In genomic region chr3:149473314-149473990, GRCh38 we compare ENCODE assay signal across 11 cellular contexts. TPM values are rescaled to one million over a fixed set of nuclear protein-coding genes. Genes with fewer than 3 reads are reported as not detected.
DNase-seq lines count a peak whose midpoint lies in the region; ATAC-seq and TF ChIP-seq lines count a peak whose summit lies in the region.
"Had no signal": no experiment of that assay in that cellular context is flagged by ENCODE, and none has a peak within 500 bp of the region (broad histone marks: within the 10 kb centered on the region; RNA-seq: fewer than 3 reads in every experiment).

No MANE protein-coding gene starts in this region.

- intact Hi-C loops in breast epithelium (cut with DNase I; ENCODE audit: low total_unique reads): loop anchor here (10.0 kb wide), 1 partner anchor 99 kb away; the partner anchor contains the start of gene TM4SF1
- intact Hi-C loops in dorsolateral prefrontal cortex (cut with DNase I): loop anchor here in 1 of 2 donors (10.0 kb wide), 1 partner anchor 79 kb away; no protein-coding TSS in a partner anchor

- no peak for TF ChIP-seq CTCF in AG09309 (IDR thresholded peaks at IDR 0.05; ENCODE audit: control insufficient read depth, insufficient read depth, low read depth, low read length, missing control alignments)
- no peak for TF ChIP-seq CTCF in breast epithelium (IDR thresholded peaks at IDR 0.05)
- TF ChIP-seq CTCF in tibial nerve (IDR thresholded peaks at IDR 0.05): no peak
- no peak for TF ChIP-seq CTCF in dorsolateral prefrontal cortex (IDR thresholded peaks at IDR 0.05 in 54 of 56, conservative IDR thresholded peaks at IDR 0.05 in 2 of 56; ENCODE audit: low read depth in 1 of 56, partially characterized antibody in 56 of 56)

- H3K27me3 ChIP-seq in breast epithelium (no peaks in the 10 kb centered on the region), tibial nerve (no peaks in the 10 kb centered on the region), dorsolateral prefrontal cortex (peaks cover 0 to 19% (median 0%) of the 10 kb centered on the region in 45 donors)

- DNase-seq in AG09309 (ENCODE audit: low read depth): peak; percentile 70
- DNase-seq in LHCN-M2 (ENCODE audit: low read depth): peak; percentile 98
- DNase-seq in breast epithelium (ENCODE audit: low spot score in 2 of 2): peak; percentile 74 to 78
- peak; percentile 12 for DNase-seq in medulla oblongata (ENCODE audit: extremely low spot score)
- DNase-seq in tibial nerve (ENCODE audit: low spot score in 2 of 2): no peak
- DNase-seq in dorsolateral prefrontal cortex: no peak
- DNase-seq in activated CD4-positive, alpha-beta T cell treated with anti-CD3 and anti-CD28 coated beads for 4 hours: no peak
- DNase-seq: activated naive CD8-positive, alpha-beta T cell treated with anti-CD3 and anti-CD28 coated beads, Interleukin-2, amount 10 ng/mL, durations not matched to agents 7 days and 5 days; RPMI8226 had no signal

- H3K4me3 ChIP-seq in AG09309 (ENCODE audit: control insufficient read depth, low read depth, low read length): no peak overlapping the region
- no peak overlapping the region for H3K4me3 ChIP-seq in breast epithelium
- no peak overlapping the region for H3K4me3 ChIP-seq in tibial nerve
- H3K4me3 ChIP-seq in dorsolateral prefrontal cortex: no peak overlapping the region

- no peaks in the 10 kb centered on the region for H3K36me3 ChIP-seq in breast epithelium
- H3K36me3 ChIP-seq in tibial nerve: no peaks in the 10 kb centered on the region

- 45 to 59% methylated on average over 5 of the region's 5 CpGs for WGBS in tibial nerve, 2 donors

- peak overlapping the region; percentile 22 to 71 for H3K27ac ChIP-seq in breast epithelium
- H3K27ac ChIP-seq in tibial nerve: peak overlapping the region in 2 of 4 donors; percentile 21 to 62
- H3K27ac ChIP-seq in dorsolateral prefrontal cortex: peak overlapping the region in 1 of 59 donors; percentile 9

- TF ChIP-seq EP300 in tibial nerve (IDR thresholded peaks at IDR 0.05): peak in 1 of 2 donors; percentile 12

- TF ChIP-seq POLR2A in breast epithelium (IDR thresholded peaks at IDR 0.05) (no peak), tibial nerve (IDR thresholded peaks at IDR 0.05) (no peak)

- no peaks in the 10 kb centered on the region for H3K9me3 ChIP-seq in breast epithelium
- no peaks in the 10 kb centered on the region for H3K9me3 ChIP-seq in tibial nerve

- no peaks in the 10 kb centered on the region for H3K4me1 ChIP-seq in breast epithelium
- peaks cover 0 to 24% (median 7%) of the 10 kb centered on the region in 4 donors for H3K4me1 ChIP-seq in tibial nerve

- no peak for ATAC-seq in GM18858 (IDR thresholded peaks at IDR 0.05; ENCODE audit: unreplicated experiment)

RNA-seq across cellular contexts. Expression of gene TM4SF4, which starts 1.0 kb away (rescaled TPM):
- total RNA-seq in LHCN-M2 (2014; rRNA removed) (0.17 and 0.96 TPM in 2 replicates), breast epithelium (1 to 10 TPM in 1 of 3 donors, not detected in 2; 1.6 TPM), tibial nerve (not detected), dorsolateral prefrontal cortex (not detected)
- 0.28 TPM for polyA plus RNA-seq in LHCN-M2 (2012)
- total RNA-seq: activated naive CD8-positive, alpha-beta T cell treated with anti-CD3 and anti-CD28 coated beads, Interleukin-2, amount 10 ng/mL, durations not matched to agents 7 days and 5 days; neural crest cell had no signal

Comparison
In these comparisons a context has a peak if more than half of its experiments do, and no peak if none do; other contexts are left out.
1. DNase-seq: peak in AG09309 (single experiment), LHCN-M2 (single experiment), breast epithelium (2 of 2) and medulla oblongata (single experiment); none in tibial nerve (0 of 2), dorsolateral prefrontal cortex (0 of 10) and activated CD4-positive, alpha-beta T cell treated with anti-CD3 and anti-CD28 coated beads for 4 hours (0 of 2).